Comparison of ENCODE assay signal across 8 cellular contexts in genomic region chr13:109786457-109787134, GRCh38. TPM values are rescaled to one million over a fixed set of nuclear protein-coding genes. Genes with fewer than 3 reads are reported as not detected.
DNase-seq lines count a peak whose midpoint lies in the region; ATAC-seq and TF ChIP-seq lines count a peak whose summit lies in the region.

TSS of gene IRS2 (minus strand) at chr13:109786583. CDS start at chr13:109786053, 530 bp downstream.

- no peaks in the 10 kb centered on the region for H3K4me1 ChIP-seq in colonic mucosa

- H3K27ac ChIP-seq in colonic mucosa = peak within 1 kb of the TSS; percentile 67

- H3K27me3 Mint-ChIP-seq in activated CD4-positive, alpha-beta T cell treated with anti-CD3 and anti-CD28 coated beads, Interleukin-2, amount 10 ng/mL, durations not matched to agents 24 days and 14 days = peaks cover 28% of the 10 kb centered on the region

- no peak for TF ChIP-seq CTCF in colonic mucosa (IDR thresholded peaks at IDR 0.05)

- no peaks in the 10 kb centered on the region for H3K9me3 ChIP-seq in colonic mucosa

- H3K27ac Mint-ChIP-seq in activated CD4-positive, alpha-beta T cell treated with anti-CD3 and anti-CD28 coated beads, Interleukin-2, amount 10 ng/mL, durations not matched to agents 24 days and 14 days = peak within 1 kb of the TSS; percentile 64

- peak; percentile 98 to 99 for DNase-seq in AML-193 (lab: John Stamatoyannopoulos, UW)
- peak; percentile 80 for DNase-seq in GM19238 (ENCODE audit: insufficient read length, low spot score)
- peak; percentile 92 for DNase-seq in NCI-H460 (ENCODE audit: extremely low read depth, low read depth)
- DNase-seq in activated CD4-positive, alpha-beta T cell treated with anti-CD3 and anti-CD28 coated beads, Interleukin-2, amount 10 ng/mL, durations not matched to agents 24 days and 14 days = peak; percentile 97
- DNase-seq in colonic mucosa = peak; percentile 93
- DNase-seq in left kidney (ENCODE audit: low read depth, low spot score) = peak; percentile 97
- peak; percentile 85 to 86 for DNase-seq in stimulated activated CD4-positive, alpha-beta T cell treated with anti-CD3 and anti-CD28 coated beads, Interleukin-1b, Interleukin-23, amount 100 ng/mL, for 4 hours (ENCODE audit: low read depth in 2 of 2)

- H3K36me3 ChIP-seq in colonic mucosa = no peaks in the 10 kb centered on the region

- intact Hi-C loops in activated CD4-positive, alpha-beta T cell treated with anti-CD3 and anti-CD28 coated beads, Interleukin-2, amount 10 ng/mL, durations not matched to agents 24 days and 14 days (cut with micrococcal nuclease) = loop anchor here (1.0 to 5.0 kb wide), 5 partner anchors 352 to 1569 kb away; partner anchors contain the start of genes ABHD13, ING1, LIG4 and NAXD
- intact Hi-C loops in colonic mucosa (cut with DNase I) = loop anchor here (10.0 kb wide), 1 partner anchor 452 kb away; no protein-coding TSS in a partner anchor

- no peaks in the 10 kb centered on the region for H3K27me3 ChIP-seq in colonic mucosa

- peak; percentile 98 for ATAC-seq in HG03378 (IDR thresholded peaks at IDR 0.05; ENCODE audit: unreplicated experiment)

- H3K4me3 ChIP-seq in colonic mucosa = peak within 1 kb of the TSS; percentile 85

- H3K36me3 Mint-ChIP-seq in activated CD4-positive, alpha-beta T cell treated with anti-CD3 and anti-CD28 coated beads, Interleukin-2, amount 10 ng/mL, durations not matched to agents 24 days and 14 days (ENCODE audit: low read depth) = peaks cover 4% of the 10 kb centered on the region

- no peaks in the 10 kb centered on the region for H3K9me3 Mint-ChIP-seq in activated CD4-positive, alpha-beta T cell treated with anti-CD3 and anti-CD28 coated beads, Interleukin-2, amount 10 ng/mL, durations not matched to agents 24 days and 14 days

- peak within 1 kb of the TSS; percentile 82 for H3K4me3 Mint-ChIP-seq in activated CD4-positive, alpha-beta T cell treated with anti-CD3 and anti-CD28 coated beads, Interleukin-2, amount 10 ng/mL, durations not matched to agents 24 days and 14 days

- H3K9ac ChIP-seq in colonic mucosa (ENCODE audit: low read depth in 2 of 2, low read length in 2 of 2) = peak within 1 kb of the TSS; percentile 63 to 77

- H3K4me1 Mint-ChIP-seq in activated CD4-positive, alpha-beta T cell treated with anti-CD3 and anti-CD28 coated beads, Interleukin-2, amount 10 ng/mL, durations not matched to agents 24 days and 14 days = peaks cover 10% of the 10 kb centered on the region

RNA-seq across cellular contexts. Expression of gene IRS2, which starts in this region (rescaled TPM):
- total RNA-seq in NCI-H460 (2014; rRNA removed; shearing (Covaris generic)) = 31.0 and 35.5 TPM in 2 replicates
- polyA plus RNA-seq in NCI-H460 (2014; cell fraction: nucleus; rRNA removed) = 12.1 and 15.1 TPM in 2 replicates
- total RNA-seq in activated CD4-positive, alpha-beta T cell treated with anti-CD3 and anti-CD28 coated beads, Interleukin-2, amount 10 ng/mL, durations not matched to agents 24 days and 14 days = 3.2 and 3.5 TPM in 2 replicates
- total RNA-seq in colonic mucosa = 10 to 100 TPM in 1 of 2 donors, 1 to 10 TPM in 1; 6.7 to 23.0 TPM

Comparison
In these comparisons a context has a peak if more than half of its experiments do, and no peak if none do; other contexts are left out.
1. Peak in every context shown above with its lines: DNase-seq, ATAC-seq, H3K4me3 ChIP-seq and H3K27ac ChIP-seq.